Comparison of ENCODE assay signal across 1 cellular context in the genomic region with DNA sequence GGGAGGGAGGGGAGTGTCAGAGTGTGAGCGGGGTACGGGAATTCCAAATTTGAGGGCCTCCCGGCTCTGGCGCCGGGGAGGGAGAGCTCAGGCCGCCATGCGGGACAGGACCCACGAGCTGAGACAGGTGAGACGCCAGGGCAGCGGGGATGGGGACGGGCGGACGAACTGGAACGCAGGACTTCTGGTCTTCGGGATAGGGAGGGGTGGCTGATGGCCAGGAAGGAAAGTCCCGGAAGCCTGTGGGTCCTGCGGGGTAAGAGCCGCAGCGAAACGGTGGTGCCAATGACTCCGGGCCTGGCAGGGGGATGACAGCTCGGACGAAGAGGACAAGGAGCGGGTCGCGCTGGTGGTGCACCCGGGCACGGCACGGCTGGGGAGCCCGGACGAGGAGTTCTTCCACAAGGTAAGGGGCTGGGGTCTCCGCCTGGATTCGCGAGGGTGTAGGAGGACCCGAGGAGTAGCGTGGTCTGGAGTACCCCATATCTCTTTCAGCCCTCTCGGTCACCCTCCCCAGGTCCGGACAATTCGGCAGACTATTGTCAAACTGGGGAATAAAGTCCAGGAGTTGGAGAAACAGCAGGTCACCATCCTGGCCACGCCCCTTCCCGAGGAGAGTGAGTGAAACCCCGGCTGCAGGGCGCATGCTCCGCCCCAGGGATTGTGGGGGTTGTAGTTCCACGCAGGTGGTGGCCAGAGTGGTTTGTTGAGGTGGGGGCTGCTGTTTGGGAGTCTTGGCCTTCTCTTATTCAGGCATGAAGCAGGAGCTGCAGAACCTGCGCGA.
TF ChIP-seq lines count a peak whose summit lies in the region.

No MANE protein-coding gene starts in this region.

TF ChIP-seq in GM12878, 131 proteins besides CTCF, POLR2A, EP300 and RAD21 (continued from another document and continues in another):
- TF ChIP-seq ASH2L (IDR thresholded peaks at IDR 0.05; ENCODE audit: borderline replicate concordance, low read depth) (no peak), SMARCA5 (IDR thresholded peaks at IDR 0.05) (no peak), IRF4 (IDR thresholded peaks at IDR 0.05; ENCODE audit: low read depth, low read length) (0 out of 2 replicates have a peak, but pooled peaks have one; percentile 35), ZNF24 (IDR thresholded peaks at IDR 0.05) (no peak), FOS (IDR thresholded peaks at IDR 0.05; ENCODE audit: borderline replicate concordance, extremely low read depth, insufficient read length) (no peak), CHD4 (IDR thresholded peaks at IDR 0.05) (no peak), RUNX3 (IDR thresholded peaks at IDR 0.05; ENCODE audit: low read length) (no peak), KDM1A (IDR thresholded peaks at IDR 0.05; ENCODE audit: borderline replicate concordance) (no peak), CREM (IDR thresholded peaks at IDR 0.05; ENCODE audit: low read depth) (no peak), YBX1 (IDR thresholded peaks at IDR 0.05) (no peak), MAX (IDR thresholded peaks at IDR 0.05; ENCODE audit: low read depth, low read length) (peak; percentile 76; the same call in 1 of the 2 replicates), CEBPB (IDR thresholded peaks at IDR 0.05; ENCODE audit: borderline replicate concordance in 1 of 2, low read depth in 2 of 2, low read length in 2 of 2) (no peak), RCOR1 (conservative IDR thresholded peaks at IDR 0.05; ENCODE audit: low read depth, low read length) (no peak), SRF (IDR thresholded peaks at IDR 0.05; ENCODE audit: low read depth in 2 of 2, low read length in 2 of 2) (no peak), MYC (IDR thresholded peaks at IDR 0.05; ENCODE audit: insufficient read depth, insufficient read length, insufficient replicate concordance, low read length, severe bottlenecking) (no peak), IKZF2 (IDR thresholded peaks at IDR 0.05) (peak; percentile 39 to 52; a peak in 2 of 4 replicates), WRNIP1 (IDR thresholded peaks at IDR 0.05; ENCODE audit: borderline replicate concordance, low read depth, low read length) (no peak), NBN (IDR thresholded peaks at IDR 0.05) (0 out of 2 replicates have a peak, but pooled peaks have one; percentile 47), RFX5 (IDR thresholded peaks at IDR 0.05; ENCODE audit: low read depth, low read length) (no peak), BRCA1 (IDR thresholded peaks at IDR 0.05; ENCODE audit: low read depth, low read length) (no peak), ZBED1 (IDR thresholded peaks at IDR 0.05; ENCODE audit: borderline replicate concordance) (no peak), JUNB (IDR thresholded peaks at IDR 0.05) (no peak), CEBPZ (IDR thresholded peaks at IDR 0.05; ENCODE audit: low read depth, low read length) (no peak), ZNF687 (IDR thresholded peaks at IDR 0.05) (no peak), BHLHE40 (IDR thresholded peaks at IDR 0.05; ENCODE audit: borderline replicate concordance in 1 of 2, low read depth in 2 of 2, low read length in 1 of 2) (no peak), NR2F1 (conservative IDR thresholded peaks at IDR 0.05) (no peak), ATF7 (IDR thresholded peaks at IDR 0.05; ENCODE audit: low read depth) (no peak), ZZZ3 (IDR thresholded peaks at IDR 0.05; ENCODE audit: control insufficient read depth, insufficient read length, low read depth) (no peak), KLF5 (IDR thresholded peaks at IDR 0.05; ENCODE audit: partially characterized antibody) (no peak), MEF2B (IDR thresholded peaks at IDR 0.05; ENCODE audit: partially characterized antibody, poor library complexity, severe bottlenecking) (no peak), EGR1 (IDR thresholded peaks at IDR 0.05; ENCODE audit: borderline replicate concordance in 1 of 2, low read depth in 2 of 2, low read length in 2 of 2) (no peak), RB1 (IDR thresholded peaks at IDR 0.05; ENCODE audit: borderline replicate concordance) (0 out of 2 replicates have a peak, but pooled peaks have one; percentile 30), RAD51 (IDR thresholded peaks at IDR 0.05) (no peak), BMI1 (IDR thresholded peaks at IDR 0.05; ENCODE audit: borderline replicate concordance) (no peak), RELA (IDR thresholded peaks at IDR 0.05; ENCODE audit: borderline replicate concordance, partially characterized antibody) (no peak), TCF3 (IDR thresholded peaks at IDR 0.05; ENCODE audit: borderline replicate concordance, insufficient read depth, low read depth, low read length) (no peak)
- TF ChIP-seq, protein P1, sequence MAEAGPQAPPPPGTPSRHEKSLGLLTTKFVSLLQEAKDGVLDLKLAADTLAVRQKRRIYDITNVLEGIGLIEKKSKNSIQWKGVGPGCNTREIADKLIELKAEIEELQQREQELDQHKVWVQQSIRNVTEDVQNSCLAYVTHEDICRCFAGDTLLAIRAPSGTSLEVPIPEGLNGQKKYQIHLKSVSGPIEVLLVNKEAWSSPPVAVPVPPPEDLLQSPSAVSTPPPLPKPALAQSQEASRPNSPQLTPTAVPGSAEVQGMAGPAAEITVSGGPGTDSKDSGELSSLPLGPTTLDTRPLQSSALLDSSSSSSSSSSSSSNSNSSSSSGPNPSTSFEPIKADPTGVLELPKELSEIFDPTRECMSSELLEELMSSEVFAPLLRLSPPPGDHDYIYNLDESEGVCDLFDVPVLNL (IDR thresholded peaks at IDR 0.05; ENCODE audit: low read depth, low read length), result no peak
- TF ChIP-seq, protein P2, sequence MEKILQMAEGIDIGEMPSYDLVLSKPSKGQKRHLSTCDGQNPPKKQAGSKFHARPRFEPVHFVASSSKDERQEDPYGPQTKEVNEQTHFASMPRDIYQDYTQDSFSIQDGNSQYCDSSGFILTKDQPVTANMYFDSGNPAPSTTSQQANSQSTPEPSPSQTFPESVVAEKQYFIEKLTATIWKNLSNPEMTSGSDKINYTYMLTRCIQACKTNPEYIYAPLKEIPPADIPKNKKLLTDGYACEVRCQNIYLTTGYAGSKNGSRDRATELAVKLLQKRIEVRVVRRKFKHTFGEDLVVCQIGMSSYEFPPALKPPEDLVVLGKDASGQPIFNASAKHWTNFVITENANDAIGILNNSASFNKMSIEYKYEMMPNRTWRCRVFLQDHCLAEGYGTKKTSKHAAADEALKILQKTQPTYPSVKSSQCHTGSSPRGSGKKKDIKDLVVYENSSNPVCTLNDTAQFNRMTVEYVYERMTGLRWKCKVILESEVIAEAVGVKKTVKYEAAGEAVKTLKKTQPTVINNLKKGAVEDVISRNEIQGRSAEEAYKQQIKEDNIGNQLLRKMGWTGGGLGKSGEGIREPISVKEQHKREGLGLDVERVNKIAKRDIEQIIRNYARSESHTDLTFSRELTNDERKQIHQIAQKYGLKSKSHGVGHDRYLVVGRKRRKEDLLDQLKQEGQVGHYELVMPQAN (conservative IDR thresholded peaks at IDR 0.05), result peak; percentile 86
- TF ChIP-seq, protein P3, sequence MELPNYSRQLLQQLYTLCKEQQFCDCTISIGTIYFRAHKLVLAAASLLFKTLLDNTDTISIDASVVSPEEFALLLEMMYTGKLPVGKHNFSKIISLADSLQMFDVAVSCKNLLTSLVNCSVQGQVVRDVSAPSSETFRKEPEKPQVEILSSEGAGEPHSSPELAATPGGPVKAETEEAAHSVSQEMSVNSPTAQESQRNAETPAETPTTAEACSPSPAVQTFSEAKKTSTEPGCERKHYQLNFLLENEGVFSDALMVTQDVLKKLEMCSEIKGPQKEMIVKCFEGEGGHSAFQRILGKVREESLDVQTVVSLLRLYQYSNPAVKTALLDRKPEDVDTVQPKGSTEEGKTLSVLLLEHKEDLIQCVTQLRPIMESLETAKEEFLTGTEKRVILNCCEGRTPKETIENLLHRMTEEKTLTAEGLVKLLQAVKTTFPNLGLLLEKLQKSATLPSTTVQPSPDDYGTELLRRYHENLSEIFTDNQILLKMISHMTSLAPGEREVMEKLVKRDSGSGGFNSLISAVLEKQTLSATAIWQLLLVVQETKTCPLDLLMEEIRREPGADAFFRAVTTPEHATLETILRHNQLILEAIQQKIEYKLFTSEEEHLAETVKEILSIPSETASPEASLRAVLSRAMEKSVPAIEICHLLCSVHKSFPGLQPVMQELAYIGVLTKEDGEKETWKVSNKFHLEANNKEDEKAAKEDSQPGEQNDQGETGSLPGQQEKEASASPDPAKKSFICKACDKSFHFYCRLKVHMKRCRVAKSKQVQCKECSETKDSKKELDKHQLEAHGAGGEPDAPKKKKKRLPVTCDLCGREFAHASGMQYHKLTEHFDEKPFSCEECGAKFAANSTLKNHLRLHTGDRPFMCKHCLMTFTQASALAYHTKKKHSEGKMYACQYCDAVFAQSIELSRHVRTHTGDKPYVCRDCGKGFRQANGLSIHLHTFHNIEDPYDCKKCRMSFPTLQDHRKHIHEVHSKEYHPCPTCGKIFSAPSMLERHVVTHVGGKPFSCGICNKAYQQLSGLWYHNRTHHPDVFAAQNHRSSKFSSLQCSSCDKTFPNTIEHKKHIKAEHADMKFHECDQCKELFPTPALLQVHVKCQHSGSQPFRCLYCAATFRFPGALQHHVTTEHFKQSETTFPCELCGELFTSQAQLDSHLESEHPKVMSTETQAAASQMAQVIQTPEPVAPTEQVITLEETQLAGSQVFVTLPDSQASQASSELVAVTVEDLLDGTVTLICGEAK (IDR thresholded peaks at IDR 0.05; ENCODE audit: borderline replicate concordance), result no peak; the same call in 1 of the 2 replicates
- TF ChIP-seq, protein P4, sequence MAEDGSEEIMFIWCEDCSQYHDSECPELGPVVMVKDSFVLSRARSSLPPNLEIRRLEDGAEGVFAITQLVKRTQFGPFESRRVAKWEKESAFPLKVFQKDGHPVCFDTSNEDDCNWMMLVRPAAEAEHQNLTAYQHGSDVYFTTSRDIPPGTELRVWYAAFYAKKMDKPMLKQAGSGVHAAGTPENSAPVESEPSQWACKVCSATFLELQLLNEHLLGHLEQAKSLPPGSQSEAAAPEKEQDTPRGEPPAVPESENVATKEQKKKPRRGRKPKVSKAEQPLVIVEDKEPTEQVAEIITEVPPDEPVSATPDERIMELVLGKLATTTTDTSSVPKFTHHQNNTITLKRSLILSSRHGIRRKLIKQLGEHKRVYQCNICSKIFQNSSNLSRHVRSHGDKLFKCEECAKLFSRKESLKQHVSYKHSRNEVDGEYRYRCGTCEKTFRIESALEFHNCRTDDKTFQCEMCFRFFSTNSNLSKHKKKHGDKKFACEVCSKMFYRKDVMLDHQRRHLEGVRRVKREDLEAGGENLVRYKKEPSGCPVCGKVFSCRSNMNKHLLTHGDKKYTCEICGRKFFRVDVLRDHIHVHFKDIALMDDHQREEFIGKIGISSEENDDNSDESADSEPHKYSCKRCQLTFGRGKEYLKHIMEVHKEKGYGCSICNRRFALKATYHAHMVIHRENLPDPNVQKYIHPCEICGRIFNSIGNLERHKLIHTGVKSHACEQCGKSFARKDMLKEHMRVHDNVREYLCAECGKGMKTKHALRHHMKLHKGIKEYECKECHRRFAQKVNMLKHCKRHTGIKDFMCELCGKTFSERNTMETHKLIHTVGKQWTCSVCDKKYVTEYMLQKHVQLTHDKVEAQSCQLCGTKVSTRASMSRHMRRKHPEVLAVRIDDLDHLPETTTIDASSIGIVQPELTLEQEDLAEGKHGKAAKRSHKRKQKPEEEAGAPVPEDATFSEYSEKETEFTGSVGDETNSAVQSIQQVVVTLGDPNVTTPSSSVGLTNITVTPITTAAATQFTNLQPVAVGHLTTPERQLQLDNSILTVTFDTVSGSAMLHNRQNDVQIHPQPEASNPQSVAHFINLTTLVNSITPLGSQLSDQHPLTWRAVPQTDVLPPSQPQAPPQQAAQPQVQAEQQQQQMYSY (CRISPR knock-in tag; IDR thresholded peaks at IDR 0.05), result no peak
